17 cellular contexts compared by ENCODE assay signal in the genomic region with DNA sequence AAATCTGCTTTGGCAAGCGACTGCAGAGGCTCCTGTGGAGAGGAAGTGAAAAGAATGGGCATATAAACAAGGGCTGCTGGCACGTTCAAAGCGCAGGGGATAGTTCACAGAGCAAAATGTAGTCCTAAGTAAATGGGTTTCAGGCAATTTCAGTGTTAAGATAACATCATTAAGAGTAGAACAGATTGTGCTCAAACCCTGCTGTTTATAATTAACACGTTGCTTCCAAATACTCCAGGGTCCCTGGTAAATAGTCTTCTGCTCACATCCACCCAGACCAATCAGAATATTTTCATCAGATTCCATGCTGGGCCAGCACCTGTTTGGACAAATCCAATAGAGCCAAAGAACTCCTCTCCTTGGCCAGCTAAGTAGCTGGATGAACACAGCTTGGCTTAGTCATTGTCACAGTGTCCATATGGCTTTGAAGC.
A peak's percentile ranks its signal among the peaks of the same experiment; 100 is the strongest.
DNase-seq lines count a peak whose midpoint lies in the region; ATAC-seq and TF ChIP-seq lines count a peak whose summit lies in the region.
"Had no signal": no experiment of that assay in that cellular context is flagged by ENCODE, and none has a peak within 500 bp of the region (broad histone marks: within the 10 kb centered on the region; RNA-seq: fewer than 3 reads in every experiment).

No MANE protein-coding gene starts in this region.

- H3K27ac ChIP-seq in psoas muscle: peak overlapping the region; percentile 76
- H3K27ac ChIP-seq: BLaER1 treated with 17β-estradiol and CSF1 and Interleukin-3, amounts not matched to agents 10 nM and 100 nM; epithelial cell of prostate; parathyroid adenoma; PC-9 had no signal

- no peak overlapping the region for H3K4me3 ChIP-seq in psoas muscle
- H3K4me3 ChIP-seq: BLaER1 treated with 17β-estradiol and CSF1 and Interleukin-3, amounts not matched to agents 10 nM and 100 nM; PC-9 had no signal

- H3K27me3 ChIP-seq in psoas muscle (ENCODE audit: insufficient read depth in 3 of 3, low read length in 2 of 3): no peaks in the 10 kb centered on the region
- H3K27me3 ChIP-seq: BLaER1 treated with 17β-estradiol and CSF1 and Interleukin-3, amounts not matched to agents 10 nM and 100 nM had no signal

- DNase-seq in NCI-H1092 treated with DMSO at 0.1 percent for 48 hours (lab: John Stamatoyannopoulos, UW) (peak; percentile 99), NCI-H524 treated with DMSO at 0.1 percent for 48 hours (lab: John Stamatoyannopoulos, UW) (peak; percentile 95), cerebellar cortex (ENCODE audit: low spot score) (peak; percentile 99), psoas muscle (no peak), NCI-H1048 (lab: John Stamatoyannopoulos, UW) (no peak), T1000 (lab: John Stamatoyannopoulos, UW) (no peak), DMS53 (lab: John Stamatoyannopoulos, UW) (no peak)
- DNase-seq: activated CD4-positive, CD25-positive, alpha-beta regulatory T cell treated with anti-CD3 and anti-CD28 coated beads, Interleukin-2, amount 50 U/mL, for 72 hours; activated naive CD8-positive, alpha-beta T cell treated with anti-CD3 and anti-CD28 coated beads, Interleukin-2, amount 10 ng/mL, durations not matched to agents 7 days and 5 days; H9; KBM-7; NCI-H2029 treated with DMSO at 0.1 percent for 48 hours; PC-9 had no signal

- 13 to 33% (median 31%) methylated on average over 4 of the region's 4 CpGs for WGBS in psoas muscle, 3 donors

- H3K4me1 ChIP-seq in psoas muscle: peaks cover 11% of the 10 kb centered on the region
- H3K4me1 ChIP-seq: BLaER1 treated with 17β-estradiol and CSF1 and Interleukin-3, amounts not matched to agents 10 nM and 100 nM; parathyroid adenoma had no signal

- H3K36me3 ChIP-seq in psoas muscle (ENCODE audit: insufficient read depth in 1 of 2, low read depth in 1 of 2): peaks cover 0 to 24% of the 10 kb centered on the region in 2 donors

- ATAC-seq in psoas muscle: peak in 3 of 4 donors; percentile 69 to 87 (median 85)
- no peak for ATAC-seq in GM19324 (IDR thresholded peaks at IDR 0.05; ENCODE audit: low FRiP score, unreplicated experiment)

- no peak for TF ChIP-seq CTCF in psoas muscle (IDR thresholded peaks at IDR 0.05)

- no peaks in the 10 kb centered on the region for H3K9me3 ChIP-seq in psoas muscle
- H3K9me3 ChIP-seq: BLaER1 treated with 17β-estradiol and CSF1 and Interleukin-3, amounts not matched to agents 10 nM and 100 nM had no signal

- intact Hi-C loops in psoas muscle (cut with DNase I): no loop called here

Comparison
In these comparisons a context has a peak if more than half of its experiments do, and no peak if none do; other contexts are left out.
1. DNase-seq: peak in NCI-H1092 treated with DMSO at 0.1 percent for 48 hours (single experiment), NCI-H524 treated with DMSO at 0.1 percent for 48 hours (single experiment) and cerebellar cortex (single experiment); none in psoas muscle (0 of 2), NCI-H1048 (single experiment), T1000 (single experiment) and DMS53 (single experiment).